Comparison of ENCODE assay signal across 32 cellular contexts in genomic region chr3:179955798-179956197, GRCh38.
A peak's percentile ranks its signal among the peaks of the same experiment; 100 is the strongest.
DNase-seq lines count a peak whose midpoint lies in the region; ATAC-seq, FAIRE-seq and TF ChIP-seq lines count a peak whose summit lies in the region.
"Had no signal": no experiment of that assay in that cellular context is flagged by ENCODE, and none has a peak within 500 bp of the region (broad histone marks: within the 10 kb centered on the region; RNA-seq: fewer than 3 reads in every experiment).

No MANE protein-coding gene starts in this region.

- no peak for DNase-seq in D721Med (ENCODE audit: insufficient read length, low spot score)
- peak; percentile 18 for DNase-seq in HCEC 1CT
- peak; percentile 27 to 70 for DNase-seq in NCI-H524 (lab: John Stamatoyannopoulos, UW)
- no peak for DNase-seq in T-helper 2 cell treated with Interferon-gamma antibody and Interleukin-4, amounts not matched to agents 5 μg/mL and 100 μg/mL, for 36 hours (ENCODE audit: low spot score)
- no peak for DNase-seq in epidermal melanocyte (ENCODE audit: insufficient read length, low spot score)
- DNase-seq in brain microvascular endothelial cell, result no peak
- DNase-seq in left lung, result no peak
- DNase-seq: activated CD4-positive, alpha-beta T cell treated with anti-CD3 and anti-CD28 coated beads, Interleukin-2, amount 50 U/mL, for 1 hour; activated CD4-positive, CD25-positive, alpha-beta regulatory T cell; C1 segment of cervical spinal cord; central memory CD4-positive, alpha-beta T cell; COR-L47; DMS53; foreskin keratinocyte; GF-D8; heart left ventricle; left ventricle myocardium superior; mesendoderm; NCI-H1092; NCI-H1694 treated with DMSO at 0.1 percent for 48 hours; NCI-H446 treated with DMSO at 0.1 percent for 48 hours; stimulated activated naive CD4-positive, alpha-beta T cell treated with Interleukin-2 at 50 U/mL for 16 hours; upper lobe of right lung had no signal

- peaks cover 11% of the 10 kb centered on the region for H3K36me3 Mint-ChIP-seq in T-helper 2 cell treated with Interferon-gamma antibody and Interleukin-4, amounts not matched to agents 5 μg/mL and 100 μg/mL, for 36 hours (ENCODE audit: low read depth)

- H3K4me3 Mint-ChIP-seq in T-helper 2 cell treated with Interferon-gamma antibody and Interleukin-4, amounts not matched to agents 5 μg/mL and 100 μg/mL, for 36 hours, result peak overlapping the region; percentile 58
- H3K4me3 Mint-ChIP-seq: activated T-cell treated with anti-CD3 and anti-CD28 coated beads, Interleukin-2, amount 50 U/mL, for 72 hours; dendritic cell treated with granulocyte-macrophage colony-stimulating factor and Interleukin-4, amounts not matched to agents 40 ng/mL and 50 ng/mL, for 4 days had no signal

- no peaks in the 10 kb centered on the region for H3K4me1 ChIP-seq in left lung
- H3K4me1 ChIP-seq: esophagus muscularis mucosa, heart left ventricle, SJSA1, suprapubic skin, upper lobe of right lung had no signal

- ATAC-seq in GM18519 (IDR thresholded peaks at IDR 0.05; ENCODE audit: low FRiP score, unreplicated experiment) (no peak), left lung (no peak)
- ATAC-seq: foreskin keratinocyte, heart left ventricle, left ventricle myocardium superior, upper lobe of right lung had no signal

- peak; percentile 84 for FAIRE-seq in D721Med (lab: Jason Lieb, UNC)
- FAIRE-seq: H54, keratinocyte had no signal

- no peak overlapping the region for H3K27ac ChIP-seq in brain microvascular endothelial cell
- H3K27ac ChIP-seq in left lung, result no peak overlapping the region
- H3K27ac ChIP-seq: esophagus muscularis mucosa, foreskin keratinocyte, heart left ventricle, SJSA1, skin epidermis, suprapubic skin, upper lobe of right lung had no signal

- no peaks in the 10 kb centered on the region for H3K36me3 ChIP-seq in brain microvascular endothelial cell (replicated peaks)
- no peaks in the 10 kb centered on the region for H3K36me3 ChIP-seq in left lung
- H3K36me3 ChIP-seq: esophagus muscularis mucosa, heart left ventricle, SJSA1, suprapubic skin, upper lobe of right lung had no signal

- H3K27me3 ChIP-seq in brain microvascular endothelial cell (replicated peaks), result no peaks in the 10 kb centered on the region
- no peaks in the 10 kb centered on the region for H3K27me3 ChIP-seq in left lung
- H3K27me3 ChIP-seq: esophagus muscularis mucosa, foreskin keratinocyte, SJSA1, suprapubic skin, upper lobe of right lung had no signal

- peaks cover 26% of the 10 kb centered on the region for H3K9me3 Mint-ChIP-seq in T-helper 2 cell treated with Interferon-gamma antibody and Interleukin-4, amounts not matched to agents 5 μg/mL and 100 μg/mL, for 36 hours
- H3K9me3 Mint-ChIP-seq: dendritic cell treated with granulocyte-macrophage colony-stimulating factor and Interleukin-4, amounts not matched to agents 40 ng/mL and 50 ng/mL, for 4 days had no signal

- no peak overlapping the region for H3K4me3 ChIP-seq in brain microvascular endothelial cell (ENCODE audit: low read depth, low read length)
- H3K4me3 ChIP-seq in left lung, result no peak overlapping the region
- H3K4me3 ChIP-seq: esophagus muscularis mucosa, heart left ventricle, SJSA1, skin epidermis, suprapubic skin, upper lobe of right lung had no signal

- peaks cover 46% of the 10 kb centered on the region for H3K4me1 Mint-ChIP-seq in T-helper 2 cell treated with Interferon-gamma antibody and Interleukin-4, amounts not matched to agents 5 μg/mL and 100 μg/mL, for 36 hours (ENCODE audit: low read depth)

- no peaks in the 10 kb centered on the region for H3K9me3 ChIP-seq in left lung
- H3K9me3 ChIP-seq: esophagus muscularis mucosa, heart left ventricle, SJSA1, suprapubic skin, upper lobe of right lung had no signal

- no peak overlapping the region for H3K27ac Mint-ChIP-seq in T-helper 2 cell treated with Interferon-gamma antibody and Interleukin-4, amounts not matched to agents 5 μg/mL and 100 μg/mL, for 36 hours
- H3K27ac Mint-ChIP-seq: activated T-cell treated with anti-CD3 and anti-CD28 coated beads, Interleukin-2, amount 50 U/mL, for 72 hours; dendritic cell treated with granulocyte-macrophage colony-stimulating factor and Interleukin-4, amounts not matched to agents 40 ng/mL and 50 ng/mL, for 4 days had no signal

- in situ Hi-C loops in brain microvascular endothelial cell (cut with HindIII; ENCODE audit: low pct_ligation_motif_present, low sequenced_read_pairs), result no loop called here

- no peak for TF ChIP-seq CTCF in D721Med (IDR thresholded peaks at IDR 0.05; ENCODE audit: insufficient read depth, missing control alignments)
- no peak for TF ChIP-seq CTCF in brain microvascular endothelial cell (IDR thresholded peaks at IDR 0.05; ENCODE audit: low read depth, low read length, missing control alignments)
- no peak for TF ChIP-seq CTCF in left lung (IDR thresholded peaks at IDR 0.05)

- peaks cover 10% of the 10 kb centered on the region for H3K27me3 Mint-ChIP-seq in T-helper 2 cell treated with Interferon-gamma antibody and Interleukin-4, amounts not matched to agents 5 μg/mL and 100 μg/mL, for 36 hours (ENCODE audit: low read depth)

- intact Hi-C loops in left lung (cut with DNase I), result no loop called here

Comparison
In these comparisons a context has a peak if more than half of its experiments do, and no peak if none do; other contexts are left out.
1. DNase-seq: peak in HCEC 1CT (single experiment) and NCI-H524 (2 of 2); none in D721Med (single experiment), T-helper 2 cell treated with Interferon-gamma antibody and Interleukin-4, amounts not matched to agents 5 μg/mL and 100 μg/mL, for 36 hours (single experiment), epidermal melanocyte (single experiment), brain microvascular endothelial cell (single experiment) and left lung (0 of 2).